ENCODE assay signal across 24 cellular contexts in the genomic region with DNA sequence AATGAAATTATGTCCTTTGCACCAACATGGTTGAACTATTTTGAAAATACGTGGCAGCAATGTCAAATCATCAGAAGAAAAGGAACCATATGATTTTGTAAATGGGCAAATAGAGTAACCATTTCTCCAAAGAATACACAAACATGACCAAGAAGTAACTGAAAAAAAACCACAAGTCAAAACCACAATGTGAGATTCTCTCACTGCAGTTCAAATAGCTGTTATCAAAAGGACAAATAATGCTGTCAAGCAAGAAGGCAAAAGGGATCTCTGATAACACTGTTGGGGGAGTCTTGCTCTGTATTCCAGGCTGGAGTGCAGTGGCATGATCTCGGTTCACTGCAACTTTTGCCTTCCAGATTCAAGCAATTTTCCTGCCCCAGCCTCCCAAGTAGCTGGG.
"Had no signal": no experiment of that assay in that cellular context is flagged by ENCODE, and none has a peak within 500 bp of the region (broad histone marks: within the 10 kb centered on the region; RNA-seq: fewer than 3 reads in every experiment).

No MANE protein-coding gene starts in this region.

- H3K27ac ChIP-seq: colonic mucosa, gastrocnemius medialis, left ventricle myocardium inferior, neural progenitor cell, suprapubic skin, tibial nerve, WERI-Rb-1 had no signal

- DNase-seq: activated CD4-positive, alpha-beta memory T cell treated with anti-CD3 and anti-CD28 coated beads, Interleukin-2, amount 10 ng/mL, durations not matched to agents 7 days and 5 days; activated CD4-positive, alpha-beta T cell treated with anti-CD3 and anti-CD28 coated beads, Interleukin-2, amount 10 ng/mL, durations not matched to agents 7 days and 5 days; activated CD4-positive, CD25-positive, alpha-beta regulatory T cell treated with anti-CD3 and anti-CD28 coated beads, Interleukin-2, amount 50 U/mL, for 72 hours; activated CD8-positive, alpha-beta memory T cell treated with anti-CD3 and anti-CD28 coated beads, Interleukin-2, amount 50 U/mL, for 48 hours; activated gamma-delta T cell; activated naive CD4-positive, alpha-beta T cell treated with anti-CD3 and anti-CD28 coated beads, Interleukin-2, amount 50 U/mL, for 16 hours; activated T-cell treated with anti-CD3 and anti-CD28 coated beads, Interleukin-2, amount 50 U/mL, for 24 hours; amygdala; colonic mucosa; effector memory CD4-positive, alpha-beta T cell; gastrocnemius medialis; glutamatergic neuron; left ventricle myocardium inferior; mesendoderm; natural killer cell; right cardiac atrium; stimulated activated CD4-positive, alpha-beta T cell treated with anti-CD3 and anti-CD28 coated beads, Interleukin-15, amount 100 ng/mL, for 24 hours; stimulated activated CD4-positive, alpha-beta T cell treated with anti-CD3 and anti-CD28 coated beads, Interleukin-2, amount 100 ng/mL, for 24 hours; stimulated activated naive CD4-positive, alpha-beta T cell; WERI-Rb-1 had no signal

- H2AFZ ChIP-seq: neural progenitor cell had no signal

- H3K9ac ChIP-seq: neural progenitor cell had no signal

- H3K4me1 ChIP-seq: colonic mucosa, gastrocnemius medialis, left ventricle myocardium inferior, neural progenitor cell, suprapubic skin, tibial nerve had no signal

- H3K27me3 ChIP-seq: colonic mucosa, gastrocnemius medialis, neural progenitor cell, suprapubic skin, tibial nerve had no signal

- H3K4me2 ChIP-seq: neural progenitor cell had no signal

- H3K36me3 ChIP-seq: colonic mucosa, gastrocnemius medialis, left ventricle myocardium inferior, neural progenitor cell, suprapubic skin, tibial nerve, WERI-Rb-1 had no signal

- H3K9me3 ChIP-seq: colonic mucosa, gastrocnemius medialis, suprapubic skin, tibial nerve had no signal

- ATAC-seq: gastrocnemius medialis, natural killer cell, right cardiac atrium had no signal

- H3K4me3 ChIP-seq: colonic mucosa, gastrocnemius medialis, left ventricle myocardium inferior, lung, neural progenitor cell, suprapubic skin, tibial nerve had no signal
